In genomic region chr18:53153281-53153680, GRCh38 we compare ENCODE assay signal across 1 cellular context.
TF ChIP-seq lines count a peak whose summit lies in the region.

No MANE protein-coding gene starts in this region.

TF ChIP-seq in WTC11, 78 proteins besides CTCF, POLR2A, EP300 and RAD21 (continued from another document):
- no peak for TF ChIP-seq HMGXB4 (CRISPR knock-in tag; IDR thresholded peaks at IDR 0.05)
- TF ChIP-seq TEAD1 (CRISPR knock-in tag; IDR thresholded peaks at IDR 0.05), result no peak
- TF ChIP-seq ESRRA (CRISPR knock-in tag; IDR thresholded peaks at IDR 0.05; ENCODE audit: borderline replicate concordance), result no peak
- TF ChIP-seq ZNF138 (CRISPR knock-in tag; conservative IDR thresholded peaks at IDR 0.05), result no peak
- TF ChIP-seq KAT7 (CRISPR knock-in tag; IDR thresholded peaks at IDR 0.05; ENCODE audit: borderline replicate concordance), result no peak
- no peak for TF ChIP-seq ZNF121 (CRISPR knock-in tag; IDR thresholded peaks at IDR 0.05)
- no peak for TF ChIP-seq TCF7 (CRISPR knock-in tag; IDR thresholded peaks at IDR 0.05; ENCODE audit: low read depth)
